ENCODE assay signal across 1 cellular context in genomic region chr2:201168496-201168895, GRCh38.
TF ChIP-seq lines count a peak whose summit lies in the region.

No MANE protein-coding gene starts in this region.

TF ChIP-seq in HepG2, 621 proteins besides CTCF, POLR2A, EP300 and RAD21:
- 0 out of 2 replicates have a peak, but pooled peaks have one; percentile 26 for TF ChIP-seq POLR2G (IDR thresholded peaks at IDR 0.05; ENCODE audit: low read depth, low read length)
